Comparison of ENCODE assay signal across 19 cellular contexts in the genomic region with DNA sequence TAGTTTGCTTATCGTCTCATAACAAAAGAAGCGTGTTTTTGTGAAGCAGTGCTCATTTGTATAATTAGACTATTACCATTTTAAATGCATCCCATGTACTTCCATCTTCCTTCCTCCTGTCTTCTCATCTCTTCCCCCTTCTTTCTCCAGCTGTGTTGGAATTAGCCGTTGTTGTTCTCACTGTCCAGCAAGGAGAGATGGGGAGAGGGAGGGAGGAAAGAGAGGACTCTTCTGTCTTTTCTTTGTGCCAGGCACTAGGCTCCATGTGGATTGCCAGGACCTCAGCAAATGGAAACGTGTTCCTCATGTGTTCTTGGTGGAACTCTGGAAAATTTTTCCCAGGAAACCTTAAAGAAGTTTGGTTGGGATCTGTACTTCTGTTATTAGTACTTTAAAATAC.
DNase-seq lines count a peak whose midpoint lies in the region; ATAC-seq and TF ChIP-seq lines count a peak whose summit lies in the region.
"Had no signal": no experiment of that assay in that cellular context is flagged by ENCODE, and none has a peak within 500 bp of the region (broad histone marks: within the 10 kb centered on the region; RNA-seq: fewer than 3 reads in every experiment).

No MANE protein-coding gene starts in this region.

- no peak overlapping the region for H3K9ac ChIP-seq in H9 (ENCODE audit: extremely low read depth, insufficient read length, low read length)
- H3K9ac ChIP-seq in iPS-20b (ENCODE audit: low read depth, low read length) = no peak overlapping the region
- no peak overlapping the region for H3K9ac ChIP-seq in neuronal stem cell (ENCODE audit: low read depth, low read length, poor library complexity)
- H3K9ac ChIP-seq: BLaER1 had no signal

- DNase-seq in H9 = no peak
- no peak for DNase-seq in activated T-helper 2 cell treated with anti-CD3 and anti-CD28 coated beads, Interferon-gamma antibody, Interleukin-2, Interleukin-4, amounts not matched to agents 10 μg/mL and 5 μg/mL and 100 μg/mL, durations not matched to agents 14 hours and 24 hours and 36 hours (ENCODE audit: low spot score)
- DNase-seq in pons (ENCODE audit: low spot score) = peak; percentile 76
- no peak for DNase-seq in DMS 273 (lab: John Stamatoyannopoulos, UW; ENCODE audit: unreplicated experiment)
- no peak for DNase-seq in neuronal stem cell (ENCODE audit: low spot score)
- DNase-seq in MG63 = no peak
- DNase-seq: Calu3; CD4-positive, alpha-beta memory T cell; HCEC 1CT; Kasumi-1; NCI-H1105; NCI-H2227 treated with DMSO at 0.1 percent for 48 hours; NCI-H510A treated with DMSO at 0.1 percent for 48 hours; NCI-H774; Right ventricle myocardium superior had no signal

- H3K23ac ChIP-seq in H9 (ENCODE audit: insufficient read length, low read depth, low read length) (no peak overlapping the region), neuronal stem cell (ENCODE audit: low read depth, low read length, poor library complexity) (no peak overlapping the region)

- H3K4ac ChIP-seq in H9 (ENCODE audit: low read depth, low read length) (no peak overlapping the region), neuronal stem cell (ENCODE audit: low read length) (no peak overlapping the region)

- H3K14ac ChIP-seq in H9 (ENCODE audit: insufficient read depth, low read length) = no peak overlapping the region
- H3K14ac ChIP-seq in neuronal stem cell (ENCODE audit: low read length) = no peak overlapping the region

- H3K36me3 Mint-ChIP-seq in H9 (ENCODE audit: insufficient read depth in 1 of 3, low read depth in 3 of 3) = peaks cover 7 to 10% (median 8%) of the 10 kb centered on the region in 3 experiments; a peak in 4 of 7 replicates
- peaks cover 11% of the 10 kb centered on the region for H3K36me3 Mint-ChIP-seq in activated T-helper 2 cell treated with anti-CD3 and anti-CD28 coated beads, Interferon-gamma antibody, Interleukin-2, Interleukin-4, amounts not matched to agents 10 μg/mL and 5 μg/mL and 100 μg/mL, durations not matched to agents 14 hours and 24 hours and 36 hours (ENCODE audit: low read depth)

- H3K79me1 ChIP-seq in H9 (ENCODE audit: insufficient read depth, low read depth, low read length, poor library complexity, severe bottlenecking) (peaks cover 4% of the 10 kb centered on the region), neuronal stem cell (ENCODE audit: low read depth, low read length) (peaks cover 3% of the 10 kb centered on the region)

- H3K9me3 ChIP-seq in H9 (ENCODE audit: control insufficient read depth, low read depth, low read length) = no peaks in the 10 kb centered on the region
- no peaks in the 10 kb centered on the region for H3K9me3 ChIP-seq in iPS-20b (ENCODE audit: insufficient read depth, low read depth, low read length)
- H3K9me3 ChIP-seq in neuronal stem cell (replicated peaks in 1 of 2; ENCODE audit: control insufficient read depth in 2 of 2, insufficient read depth in 1 of 2, low read depth in 1 of 2, low read length in 2 of 2) = peaks cover 0 to 3% of the 10 kb centered on the region in 2 donors
- H3K9me3 ChIP-seq in MG63 = peaks cover 6% of the 10 kb centered on the region; the same call in 1 of the 2 replicates
- H3K9me3 ChIP-seq: BLaER1 had no signal

- H2AK5ac ChIP-seq in H9 (ENCODE audit: insufficient read length, low read length) (no peak overlapping the region), neuronal stem cell (ENCODE audit: low read depth, low read length) (no peak overlapping the region)

- H2BK5ac ChIP-seq in H9 (ENCODE audit: insufficient read length, low read length) = no peak overlapping the region
- H2BK5ac ChIP-seq in neuronal stem cell (ENCODE audit: low read length) = no peak overlapping the region

- no peak overlapping the region for H2AFZ ChIP-seq in H9 (ENCODE audit: low read length)
- H2AFZ ChIP-seq in neuronal stem cell (ENCODE audit: low read length) = no peak overlapping the region

- H3K27ac ChIP-seq in H9 (ENCODE audit: insufficient read length, low read depth, low read length) = no peak overlapping the region
- H3K27ac ChIP-seq in iPS-20b (ENCODE audit: low read length) = peak overlapping the region; percentile 30
- no peak overlapping the region for H3K27ac ChIP-seq in neuronal stem cell (replicated peaks; ENCODE audit: low read length)
- H3K27ac ChIP-seq: BLaER1, HL-60 had no signal

- H2BK15ac ChIP-seq in H9 (ENCODE audit: low read depth, low read length) = no peak overlapping the region
- H2BK15ac ChIP-seq in neuronal stem cell (ENCODE audit: low read length) = no peak overlapping the region

- H3K4me1 ChIP-seq in H9 (ENCODE audit: insufficient read depth, low read length) (no peaks in the 10 kb centered on the region; the same call in 1 of the 2 replicates), iPS-20b (ENCODE audit: insufficient read depth, low read length) (no peaks in the 10 kb centered on the region; the same call in 1 of the 2 replicates), neuronal stem cell (ENCODE audit: control insufficient read depth in 2 of 2, insufficient read depth in 1 of 2, low read depth in 1 of 2, low read length in 2 of 2) (no peaks in the 10 kb centered on the region)
- H3K4me1 ChIP-seq: BLaER1 had no signal

- ATAC-seq in HG02623 (IDR thresholded peaks at IDR 0.05; ENCODE audit: unreplicated experiment) = no peak

- H2BK12ac ChIP-seq in H9 (ENCODE audit: insufficient read length, low read depth, low read length) = no peak overlapping the region
- no peak overlapping the region for H2BK12ac ChIP-seq in neuronal stem cell (ENCODE audit: low read length)

- H2BK120ac ChIP-seq in H9 (ENCODE audit: low read depth, low read length, poor library complexity, severe bottlenecking) (no peak overlapping the region), neuronal stem cell (ENCODE audit: low read depth, low read length) (no peak overlapping the region)

- peaks cover 22 to 25% of the 10 kb centered on the region in 2 experiments for H3K4me1 Mint-ChIP-seq in H9
- H3K4me1 Mint-ChIP-seq in activated T-helper 2 cell treated with anti-CD3 and anti-CD28 coated beads, Interferon-gamma antibody, Interleukin-2, Interleukin-4, amounts not matched to agents 10 μg/mL and 5 μg/mL and 100 μg/mL, durations not matched to agents 14 hours and 24 hours and 36 hours (ENCODE audit: low read depth) = peaks cover 45% of the 10 kb centered on the region

- TF ChIP-seq CTCF in H9 (conservative IDR thresholded peaks at IDR 0.05) = no peak

- no peaks in the 10 kb centered on the region for H3K23me2 ChIP-seq in H9 (ENCODE audit: insufficient read length, low read depth, low read length, poor library complexity, severe bottlenecking)

- no peak overlapping the region for H4K8ac ChIP-seq in H9 (replicated peaks; ENCODE audit: insufficient read length, low read depth, low read length)
- no peak overlapping the region for H4K8ac ChIP-seq in neuronal stem cell (ENCODE audit: low read depth, low read length)

- no CpG with 5 or more reads among the region's 4 CpGs for WGBS in H9 (ENCODE audit: extremely low coverage, insufficient read length, low lambda C conversion rate)
- WGBS in neuronal stem cell (ENCODE audit: extremely low coverage in 2 of 2, insufficient read length in 2 of 2, insufficient replicate concordance in 1 of 2), 2 donors = no CpG with 5 or more reads among the region's 4 CpGs

- H4K20me1 ChIP-seq in H9 (ENCODE audit: control insufficient read depth, insufficient read depth, insufficient read length) = no peaks in the 10 kb centered on the region

- H3K79me2 ChIP-seq in H9 (ENCODE audit: insufficient read depth, low read length) = peaks cover 10% of the 10 kb centered on the region; the same call in 1 of the 2 replicates

- H3K56ac ChIP-seq in H9 (ENCODE audit: insufficient read length, low read depth, low read length) = no peak overlapping the region

- H4K91ac ChIP-seq in H9 (ENCODE audit: insufficient read length, low read depth, low read length) (no peak overlapping the region), neuronal stem cell (ENCODE audit: low read depth, low read length, poor library complexity) (no peak overlapping the region)

- no peak overlapping the region for H3K18ac ChIP-seq in H9 (ENCODE audit: insufficient read length, low read depth, low read length)
- no peak overlapping the region for H3K18ac ChIP-seq in neuronal stem cell (ENCODE audit: low read length)

- intact Hi-C loops in activated T-helper 2 cell treated with anti-CD3 and anti-CD28 coated beads, Interferon-gamma antibody, Interleukin-2, Interleukin-4, amounts not matched to agents 10 μg/mL and 5 μg/mL and 100 μg/mL, durations not matched to agents 14 hours and 24 hours and 36 hours (cut with micrococcal nuclease) = loop anchor here (5.0 to 10.0 kb wide), 5 partner anchors 35 to 512 kb away; partner anchors contain the start of gene BCL2

- H3K4me3 Mint-ChIP-seq in H9 = no peak overlapping the region
- no peak overlapping the region for H3K4me3 Mint-ChIP-seq in activated T-helper 2 cell treated with anti-CD3 and anti-CD28 coated beads, Interferon-gamma antibody, Interleukin-2, Interleukin-4, amounts not matched to agents 10 μg/mL and 5 μg/mL and 100 μg/mL, durations not matched to agents 14 hours and 24 hours and 36 hours (ENCODE audit: low read depth)
- H3K4me3 Mint-ChIP-seq: CD4-positive, alpha-beta memory T cell had no signal

- H3K4me2 ChIP-seq in H9 (ENCODE audit: insufficient read depth, insufficient read length, low read length) = no peak overlapping the region
- no peak overlapping the region for H3K4me2 ChIP-seq in neuronal stem cell (ENCODE audit: insufficient read depth, low read length, poor library complexity, severe bottlenecking)
- H3K4me2 ChIP-seq: BLaER1 had no signal

- no peaks in the 10 kb centered on the region for H3K9me3 Mint-ChIP-seq in H9
- H3K9me3 Mint-ChIP-seq in activated T-helper 2 cell treated with anti-CD3 and anti-CD28 coated beads, Interferon-gamma antibody, Interleukin-2, Interleukin-4, amounts not matched to agents 10 μg/mL and 5 μg/mL and 100 μg/mL, durations not matched to agents 14 hours and 24 hours and 36 hours = peaks cover 6% of the 10 kb centered on the region
- H3K9me3 Mint-ChIP-seq: CD4-positive, alpha-beta memory T cell had no signal

- H2BK20ac ChIP-seq in H9 (ENCODE audit: low read depth, low read length, poor library complexity, severe bottlenecking) = no peak overlapping the region

- H3K27me3 Mint-ChIP-seq in H9 (ENCODE audit: low read depth) = no peaks in the 10 kb centered on the region
- no peaks in the 10 kb centered on the region for H3K27me3 Mint-ChIP-seq in activated T-helper 2 cell treated with anti-CD3 and anti-CD28 coated beads, Interferon-gamma antibody, Interleukin-2, Interleukin-4, amounts not matched to agents 10 μg/mL and 5 μg/mL and 100 μg/mL, durations not matched to agents 14 hours and 24 hours and 36 hours (ENCODE audit: low read depth)
- H3K27me3 Mint-ChIP-seq: CD4-positive, alpha-beta memory T cell had no signal

- H3K27me3 ChIP-seq in H9 (ENCODE audit: insufficient read depth, low read length) (no peaks in the 10 kb centered on the region), iPS-20b (ENCODE audit: insufficient read depth, low read length) (no peaks in the 10 kb centered on the region), neuronal stem cell (ENCODE audit: control insufficient read depth in 3 of 3, insufficient read depth in 3 of 3, low read depth in 1 of 3, low read length in 3 of 3) (no peaks in the 10 kb centered on the region), MG63 (no peaks in the 10 kb centered on the region)
- H3K27me3 ChIP-seq: BLaER1 had no signal

- H4K5ac ChIP-seq in H9 (ENCODE audit: insufficient read length, low read depth, low read length) = no peak overlapping the region

- H3T11ph ChIP-seq in H9 (ENCODE audit: low read length) = no peak overlapping the region

- H3K36me3 ChIP-seq in iPS-20b (ENCODE audit: insufficient read depth, low read depth, low read length) (0 out of 2 replicates have a peak, but pooled peaks cover 6% of the 10 kb centered on the region), neuronal stem cell (replicated peaks in 1 of 2; ENCODE audit: control insufficient read depth in 2 of 2, insufficient read depth in 2 of 2, low read length in 2 of 2) (no peaks in the 10 kb centered on the region), MG63 (peaks cover 5% of the 10 kb centered on the region)

- H3K4me3 ChIP-seq in iPS-20b (ENCODE audit: low read length) (no peak overlapping the region), neuronal stem cell (ENCODE audit: low read length in 2 of 2) (no peak overlapping the region), MG63 (no peak overlapping the region)
- H3K4me3 ChIP-seq: BLaER1 had no signal

- H3K27ac Mint-ChIP-seq in H9 = peak overlapping the region; percentile 75 to 95 (median 82); a peak in 6 of 7 replicates
- H3K27ac Mint-ChIP-seq in activated T-helper 2 cell treated with anti-CD3 and anti-CD28 coated beads, Interferon-gamma antibody, Interleukin-2, Interleukin-4, amounts not matched to agents 10 μg/mL and 5 μg/mL and 100 μg/mL, durations not matched to agents 14 hours and 24 hours and 36 hours = peak overlapping the region; percentile 42
- H3K27ac Mint-ChIP-seq: CD4-positive, alpha-beta memory T cell had no signal
